ENCODE assay signal across 25 cellular contexts in the genomic region with DNA sequence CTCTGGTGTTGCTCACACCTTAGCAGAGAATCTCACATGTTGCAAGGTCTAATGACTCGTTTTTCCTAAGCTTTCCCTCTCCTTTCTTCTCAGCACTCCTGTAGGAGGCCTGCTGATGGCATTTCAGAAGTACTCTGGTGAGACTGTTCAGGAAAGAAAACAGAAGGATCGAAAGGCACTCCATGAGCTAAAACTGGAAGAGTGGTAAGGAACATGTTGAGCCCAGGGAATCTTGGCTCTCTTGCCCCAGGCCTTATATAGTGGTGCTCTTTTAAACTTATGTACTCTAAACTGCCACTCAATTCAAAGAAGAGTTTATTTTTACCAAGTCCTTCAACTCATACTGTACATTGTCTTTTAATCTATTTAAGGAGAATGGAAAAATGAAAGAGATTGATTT. TPM values are rescaled to one million over a fixed set of nuclear protein-coding genes. Genes with fewer than 3 reads are reported as not detected.
A peak's percentile ranks its signal among the peaks of the same experiment; 100 is the strongest.
DNase-seq lines count a peak whose midpoint lies in the region; ATAC-seq and TF ChIP-seq lines count a peak whose summit lies in the region.
"Had no signal": no experiment of that assay in that cellular context is flagged by ENCODE, and none has a peak within 500 bp of the region (broad histone marks: within the 10 kb centered on the region; RNA-seq: fewer than 3 reads in every experiment).

No MANE protein-coding gene starts in this region.

- peaks cover 4% of the 10 kb centered on the region for H3K4me1 Mint-ChIP-seq in memory B cell
- H3K4me1 Mint-ChIP-seq in activated naive CD8-positive, alpha-beta T cell treated with anti-CD3 and anti-CD28 coated beads, Interleukin-2, amount 50 U/mL, for 24 hours = peaks cover 13% of the 10 kb centered on the region

- peak overlapping the region; percentile 35 for H3K27ac Mint-ChIP-seq in memory B cell
- no peak overlapping the region for H3K27ac Mint-ChIP-seq in activated naive CD8-positive, alpha-beta T cell treated with anti-CD3 and anti-CD28 coated beads, Interleukin-2, amount 50 U/mL, for 24 hours
- H3K27ac Mint-ChIP-seq: CD4-positive, alpha-beta T cell had no signal

- H3K27me3 Mint-ChIP-seq in memory B cell = no peaks in the 10 kb centered on the region
- no peaks in the 10 kb centered on the region for H3K27me3 Mint-ChIP-seq in activated naive CD8-positive, alpha-beta T cell treated with anti-CD3 and anti-CD28 coated beads, Interleukin-2, amount 50 U/mL, for 24 hours
- H3K27me3 Mint-ChIP-seq: CD4-positive, alpha-beta T cell had no signal

- H3K4me3 Mint-ChIP-seq in memory B cell = no peak overlapping the region
- H3K4me3 Mint-ChIP-seq in activated naive CD8-positive, alpha-beta T cell treated with anti-CD3 and anti-CD28 coated beads, Interleukin-2, amount 50 U/mL, for 24 hours = no peak overlapping the region
- H3K4me3 Mint-ChIP-seq: CD4-positive, alpha-beta T cell had no signal

- H3K36me3 Mint-ChIP-seq in memory B cell = peaks cover 52% of the 10 kb centered on the region
- H3K36me3 Mint-ChIP-seq in activated naive CD8-positive, alpha-beta T cell treated with anti-CD3 and anti-CD28 coated beads, Interleukin-2, amount 50 U/mL, for 24 hours (ENCODE audit: low read depth) = peaks cover 68% of the 10 kb centered on the region

- H3K27me3 ChIP-seq in left ventricle myocardium inferior (ENCODE audit: low read depth) = no peaks in the 10 kb centered on the region
- no peaks in the 10 kb centered on the region for H3K27me3 ChIP-seq in stomach smooth muscle (ENCODE audit: control insufficient read depth in 1 of 2, insufficient read depth in 2 of 2, low read length in 2 of 2)
- H3K27me3 ChIP-seq: BLaER1 treated with 17β-estradiol and CSF1 and Interleukin-3, amounts not matched to agents 10 nM and 100 nM had no signal

- H3K9me3 Mint-ChIP-seq in memory B cell = peaks cover 3% of the 10 kb centered on the region
- peaks cover 7% of the 10 kb centered on the region for H3K9me3 Mint-ChIP-seq in activated naive CD8-positive, alpha-beta T cell treated with anti-CD3 and anti-CD28 coated beads, Interleukin-2, amount 50 U/mL, for 24 hours
- H3K9me3 Mint-ChIP-seq: CD4-positive, alpha-beta T cell had no signal

- no peak for DNase-seq in Right ventricle myocardium superior
- peak; percentile 17 for DNase-seq in left ventricle myocardium inferior
- no peak for DNase-seq in memory B cell (ENCODE audit: low spot score in 2 of 2)
- DNase-seq in activated CD4-positive, alpha-beta T cell treated with anti-CD3 and anti-CD28 coated beads, Interleukin-2, amount 50 U/mL, for 48 hours = no peak
- no peak for DNase-seq in activated naive CD8-positive, alpha-beta T cell treated with anti-CD3 and anti-CD28 coated beads, Interleukin-2, amount 50 U/mL, for 24 hours
- DNase-seq: AML-193; CD4-positive, alpha-beta T cell; COR-L47; DMS53; NCI-H1092; NCI-H1417 treated with DMSO at 0.1 percent for 48 hours; NCI-H1694 treated with DMSO at 0.1 percent for 48 hours; NCI-H2081; NCI-H2227 treated with DMSO at 0.1 percent for 48 hours; NCI-H526 treated with DMSO at 0.1 percent for 48 hours; RPMI8226; SHP77 treated with DMSO at 0.1 percent for 48 hours had no signal

- H3K9me3 ChIP-seq in left ventricle myocardium inferior (replicated peaks) (no peaks in the 10 kb centered on the region), stomach smooth muscle (ENCODE audit: control insufficient read depth in 2 of 2, low read length in 2 of 2) (no peaks in the 10 kb centered on the region)

- no peak overlapping the region for H3K4me3 ChIP-seq in left ventricle myocardium inferior
- H3K4me3 ChIP-seq in stomach smooth muscle (ENCODE audit: low read length in 2 of 2) = no peak overlapping the region
- H3K4me3 ChIP-seq: A549; BLaER1 treated with 17β-estradiol and CSF1 and Interleukin-3, amounts not matched to agents 10 nM and 100 nM had no signal

- H3K4me1 ChIP-seq in left ventricle myocardium inferior (peaks cover 18% of the 10 kb centered on the region), stomach smooth muscle (ENCODE audit: control insufficient read depth, insufficient read depth, low read length) (peaks cover 5% of the 10 kb centered on the region)
- H3K4me1 ChIP-seq: A549 had no signal

- no peak for TF ChIP-seq CTCF in left ventricle myocardium inferior (IDR thresholded peaks at IDR 0.05; ENCODE audit: borderline replicate concordance)

- H3K36me3 ChIP-seq in left ventricle myocardium inferior (peaks cover 98% of the 10 kb centered on the region), stomach smooth muscle (ENCODE audit: control insufficient read depth in 2 of 2, insufficient read depth in 2 of 2, low read length in 2 of 2) (peaks cover 19 to 37% of the 10 kb centered on the region in 2 donors)

- H3K27ac ChIP-seq in left ventricle myocardium inferior (replicated peaks) (peak overlapping the region; percentile 84), stomach smooth muscle (ENCODE audit: low read length) (peak overlapping the region; percentile 68)
- H3K27ac ChIP-seq: A549; BLaER1 treated with 17β-estradiol and CSF1 and Interleukin-3, amounts not matched to agents 10 nM and 100 nM had no signal

- intact Hi-C loops in Right ventricle myocardium superior (cut with DNase I) (no loop called here), left ventricle myocardium inferior (cut with micrococcal nuclease) (no loop called here)

- peak overlapping the region; percentile 0 to 1 for H3K9ac ChIP-seq in stomach smooth muscle (ENCODE audit: low read length in 2 of 2)
- H3K9ac ChIP-seq: BLaER1 treated with 17β-estradiol and CSF1 and Interleukin-3, amounts not matched to agents 10 nM and 100 nM had no signal

- ATAC-seq in Right ventricle myocardium superior (ENCODE audit: poor library complexity) (peak; percentile 93), memory B cell (ENCODE audit: low read depth) (no peak), HG02588 (IDR thresholded peaks at IDR 0.05; ENCODE audit: unreplicated experiment) (no peak)
- ATAC-seq in activated naive CD8-positive, alpha-beta T cell treated with anti-CD3 and anti-CD28 coated beads, Interleukin-2, amount 50 U/mL, for 24 hours = no peak
- ATAC-seq: A549 had no signal

RNA-seq across cellular contexts. Expression of gene TIMMDC1, which starts 18.8 kb away (rescaled TPM):
- total RNA-seq in Right ventricle myocardium superior = 331 TPM
- 302 TPM for total RNA-seq in left ventricle myocardium inferior

RNA-seq across cellular contexts. Expression of gene CD80, which starts 42.3 kb away (rescaled TPM):
- total RNA-seq in Right ventricle myocardium superior (not detected), left ventricle myocardium inferior (not detected)
- total RNA-seq: Daoy, G401, HT-29, NCI-H460 had no signal

RNA-seq across cellular contexts. Expression of gene POGLUT1, which starts 48.3 kb away (rescaled TPM):
- total RNA-seq in Right ventricle myocardium superior (4.6 TPM), left ventricle myocardium inferior (5.1 TPM)

RNA-seq across cellular contexts. Expression of gene TMEM39A, which starts 53.7 kb away (rescaled TPM):
- total RNA-seq in Right ventricle myocardium superior = 15.0 TPM
- total RNA-seq in left ventricle myocardium inferior = 12.2 TPM
